Comparison of ENCODE assay signal across 37 cellular contexts in the genomic region with DNA sequence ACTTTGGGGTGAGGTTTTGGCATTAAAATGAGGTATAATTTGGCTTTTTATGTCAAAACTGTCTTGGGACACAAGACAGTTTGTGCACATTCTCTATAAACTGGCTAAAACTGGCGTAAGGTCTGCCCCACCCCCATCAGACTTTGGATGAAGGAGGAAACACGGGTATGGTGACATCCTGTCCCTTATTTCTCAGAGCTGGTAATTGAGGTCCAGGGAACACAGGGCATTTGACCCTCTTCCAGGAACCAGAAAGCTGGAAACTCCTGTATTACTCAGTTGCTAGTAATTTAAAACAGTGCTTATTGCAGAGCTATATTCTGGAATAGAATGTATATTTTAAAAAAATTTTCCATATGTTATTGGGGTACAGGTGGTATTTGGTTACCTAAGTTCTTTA.
A peak's percentile ranks its signal among the peaks of the same experiment; 100 is the strongest.
DNase-seq lines count a peak whose midpoint lies in the region; ATAC-seq, FAIRE-seq and TF ChIP-seq lines count a peak whose summit lies in the region.
"Had no signal": no experiment of that assay in that cellular context is flagged by ENCODE, and none has a peak within 500 bp of the region (broad histone marks: within the 10 kb centered on the region; RNA-seq: fewer than 3 reads in every experiment).

No MANE protein-coding gene starts in this region.

- H3K27me3 ChIP-seq in liver (ENCODE audit: control insufficient read depth in 4 of 4, insufficient read depth in 4 of 4, low read length in 3 of 4): no peaks in the 10 kb centered on the region
- no peaks in the 10 kb centered on the region for H3K27me3 ChIP-seq in HepG2 (ENCODE audit: control insufficient read depth in 1 of 2, insufficient read depth in 2 of 2, low read length in 2 of 2)
- no peaks in the 10 kb centered on the region for H3K27me3 ChIP-seq in astrocyte (ENCODE audit: insufficient read depth, low read length)
- H3K27me3 ChIP-seq in right lobe of liver: no peaks in the 10 kb centered on the region
- H3K27me3 ChIP-seq: BE2C had no signal

- H2AFZ ChIP-seq in HepG2 (ENCODE audit: low read length) (no peak overlapping the region), astrocyte (ENCODE audit: low read depth, low read length) (no peak overlapping the region)

- FAIRE-seq in HepG2 (lab: Jason Lieb, UNC) (no peak), astrocyte (lab: Jason Lieb, UNC) (peak; percentile 74)
- FAIRE-seq: A204.1, A549, D721Med had no signal

- H3K79me2 ChIP-seq in HepG2 (ENCODE audit: insufficient read depth, low read length) (no peaks in the 10 kb centered on the region), astrocyte (ENCODE audit: insufficient read depth, low read length) (no peaks in the 10 kb centered on the region)

- H3K9me3 Mint-ChIP-seq in astrocyte (ENCODE audit: unreplicated experiment): no peaks in the 10 kb centered on the region
- H3K9me3 Mint-ChIP-seq: CD4-positive, alpha-beta memory T cell; CD4-positive, alpha-beta T cell; CD8-positive, alpha-beta memory T cell; CD8-positive, alpha-beta T cell had no signal

- peaks cover 6 to 46% (median 30%) of the 10 kb centered on the region in 4 donors for H3K4me1 ChIP-seq in liver (ENCODE audit: control insufficient read depth in 4 of 4, insufficient read depth in 4 of 4, low read length in 3 of 4)
- no peaks in the 10 kb centered on the region for H3K4me1 ChIP-seq in HepG2 (ENCODE audit: insufficient read depth, low read length)
- H3K4me1 ChIP-seq in astrocyte (ENCODE audit: insufficient read depth, low read length): no peaks in the 10 kb centered on the region
- H3K4me1 ChIP-seq in right lobe of liver: peaks cover 0 to 21% (median 9%) of the 10 kb centered on the region in 4 donors
- H3K4me1 ChIP-seq: A549, BE2C, Caco-2 had no signal

- H3K27me3 Mint-ChIP-seq in astrocyte (ENCODE audit: low read depth, unreplicated experiment): no peaks in the 10 kb centered on the region
- H3K27me3 Mint-ChIP-seq: B cell; CD4-positive, alpha-beta memory T cell; CD4-positive, alpha-beta T cell had no signal

- WGBS in liver: 28% methylated on average over 2 of the region's 2 CpGs
- WGBS in HepG2 (ENCODE audit: low lambda C conversion rate): 50% methylated on average over 2 of the region's 2 CpGs
- WGBS in right lobe of liver (ENCODE audit: insufficient coverage, low coverage, low lambda C conversion rate, missing lambda C conversion rate): 37% methylated on average over 2 of the region's 2 CpGs

- CTCF ChIA-PET in HepG2 (lab: Yijun Ruan, JAX; ENCODE audit: low intra/inter-chr PET ratio, low total read pairs): no interaction called here

- TF ChIP-seq POLR2A in HepG2 (IDR thresholded peaks at IDR 0.05; ENCODE audit: insufficient read depth in 1 of 2, low read depth in 2 of 2, low read length in 2 of 2) (no peak), right lobe of liver (IDR thresholded peaks at IDR 0.05) (no peak)

- H3K27ac Mint-ChIP-seq in astrocyte (ENCODE audit: unreplicated experiment): no peak overlapping the region
- H3K27ac Mint-ChIP-seq: B cell; CD14-positive monocyte; CD4-positive, alpha-beta memory T cell; CD4-positive, alpha-beta T cell; CD4-positive, CD25-positive, alpha-beta regulatory T cell; CD8-positive, alpha-beta memory T cell; CD8-positive, alpha-beta T cell had no signal

- H3K4me3 ChIP-seq in liver (ENCODE audit: low read depth in 1 of 3, low read length in 3 of 3) (no peak overlapping the region), HepG2 (replicated peaks in 1 of 3; ENCODE audit: insufficient read depth in 1 of 3, low read depth in 2 of 3, low read length in 3 of 3) (no peak overlapping the region), astrocyte (ENCODE audit: insufficient read depth, low read depth, low read length) (no peak overlapping the region), right lobe of liver (peak overlapping the region in 2 of 3 donors; percentile 6 to 7)
- H3K4me3 ChIP-seq: A549; BLaER1; BLaER1 treated with 17β-estradiol and CSF1 and Interleukin-3, amounts not matched to agents 10 nM and 100 nM had no signal

- H3K4me2 ChIP-seq in HepG2 (ENCODE audit: low read depth, low read length) (no peak overlapping the region), astrocyte (ENCODE audit: low read length) (no peak overlapping the region)
- H3K4me2 ChIP-seq: A549; BLaER1; BLaER1 treated with 17β-estradiol and CSF1 and Interleukin-3, amounts not matched to agents 10 nM and 100 nM had no signal

- H3K27ac ChIP-seq in liver (ENCODE audit: low read depth in 1 of 2, low read length in 2 of 2): peak overlapping the region in 1 of 2 donors; percentile 25
- no peak overlapping the region for H3K27ac ChIP-seq in HepG2 (ENCODE audit: extremely low read length, insufficient read depth, low read length)
- no peak overlapping the region for H3K27ac ChIP-seq in astrocyte (ENCODE audit: low read depth, low read length)
- peak overlapping the region in 1 of 3 donors; percentile 20 for H3K27ac ChIP-seq in right lobe of liver
- H3K27ac ChIP-seq: 22Rv1; A549; BLaER1; BLaER1 treated with 17β-estradiol and CSF1 and Interleukin-3, amounts not matched to agents 10 nM and 100 nM; C4-2B had no signal

- DNase-seq in HepG2 (ENCODE audit: low spot score): no peak
- no peak for DNase-seq in astrocyte (ENCODE audit: low read depth)
- DNase-seq in left lobe of liver (ENCODE audit: low spot score): peak; percentile 50
- peak in 1 of 3 donors; percentile 53 for DNase-seq in right lobe of liver
- DNase-seq in GM19238 (ENCODE audit: insufficient read length, low spot score): no peak
- DNase-seq: 8988T; ACHN; AML-193; BE2C; C1 segment of cervical spinal cord; Caco-2; Calu3; CD4-positive, alpha-beta memory T cell; CD4-positive, alpha-beta T cell; CD4-positive, CD25-positive, alpha-beta regulatory T cell; CD8-positive, alpha-beta memory T cell; CD8-positive, alpha-beta T cell; COR-L47; DMS 273 treated with DMSO at 0.1 percent for 48 hours; DMS153; DMS53; DMS79; DMS79 treated with DMSO at 0.1 percent for 48 hours; DND-41; EL had no signal

- H3K4me1 Mint-ChIP-seq in astrocyte (ENCODE audit: low read depth, unreplicated experiment): no peaks in the 10 kb centered on the region
- H3K4me1 Mint-ChIP-seq: B cell; CD14-positive monocyte; CD4-positive, alpha-beta memory T cell; CD4-positive, CD25-positive, alpha-beta regulatory T cell; CD8-positive, alpha-beta memory T cell had no signal

- no peaks in the 10 kb centered on the region for H3K36me3 ChIP-seq in liver (ENCODE audit: control insufficient read depth in 4 of 4, insufficient read depth in 3 of 4, low read depth in 1 of 4, low read length in 3 of 4)
- H3K36me3 ChIP-seq in HepG2 (replicated peaks in 1 of 2; ENCODE audit: control insufficient read depth in 1 of 2, insufficient read depth in 2 of 2, low read length in 2 of 2): no peaks in the 10 kb centered on the region
- no peaks in the 10 kb centered on the region for H3K36me3 ChIP-seq in astrocyte (ENCODE audit: insufficient read depth, low read length)
- no peaks in the 10 kb centered on the region for H3K36me3 ChIP-seq in right lobe of liver
- H3K36me3 ChIP-seq: BE2C; BLaER1; BLaER1 treated with 17β-estradiol and CSF1 and Interleukin-3, amounts not matched to agents 10 nM and 100 nM had no signal

- BruUV-seq in HepG2 (replicated peaks; lab: Mats Ljungman, UMichigan): no TSS peak

- TF ChIP-seq CTCF in liver (IDR thresholded peaks at IDR 0.05; ENCODE audit: low read depth, low read length, missing input control) (no peak), HepG2 (CRISPR knock-in tag; IDR thresholded peaks at IDR 0.05) (no peak), astrocyte (IDR thresholded peaks at IDR 0.05; ENCODE audit: insufficient read depth, low read depth, low read length) (no peak), right lobe of liver (IDR thresholded peaks at IDR 0.05) (no peak)

- TF ChIP-seq EP300 in HepG2 (IDR thresholded peaks at IDR 0.05; ENCODE audit: low read depth in 2 of 2, low read length in 2 of 2): no peak
- no peak for TF ChIP-seq EP300 in HepG2 (CRISPR knock-in tag; IDR thresholded peaks at IDR 0.05; ENCODE audit: borderline replicate concordance)

- H3K9me3 ChIP-seq in liver (ENCODE audit: control insufficient read depth in 4 of 4, low read length in 3 of 4): no peaks in the 10 kb centered on the region
- no peaks in the 10 kb centered on the region for H3K9me3 ChIP-seq in HepG2 (ENCODE audit: low read length)
- no peaks in the 10 kb centered on the region for H3K9me3 ChIP-seq in astrocyte (ENCODE audit: insufficient read depth, low read depth, low read length)
- H3K9me3 ChIP-seq in right lobe of liver: no peaks in the 10 kb centered on the region
- H3K9me3 ChIP-seq: A549, BE2C, BLaER1, Caco-2 had no signal

- in situ Hi-C loops in HepG2 (cut with HindIII; ENCODE audit: extremely low pct_ligation_motif_present, low pct_unique_long_range_greater_than_20kb): no loop called here

- no peaks in the 10 kb centered on the region for H3K36me3 Mint-ChIP-seq in astrocyte (ENCODE audit: low read depth, unreplicated experiment)
- H3K36me3 Mint-ChIP-seq: CD14-positive monocyte; CD4-positive, alpha-beta memory T cell; CD4-positive, CD25-positive, alpha-beta regulatory T cell; CD8-positive, alpha-beta memory T cell; CD8-positive, alpha-beta T cell had no signal

- intact Hi-C loops in HepG2 (cut with micrococcal nuclease; ENCODE audit: unreplicated experiment) (no loop called here), right lobe of liver (cut with DNase I) (no loop called here)

- H4K20me1 ChIP-seq in HepG2 (ENCODE audit: insufficient read depth, low read length) (no peaks in the 10 kb centered on the region), astrocyte (ENCODE audit: insufficient read depth, low read length) (no peaks in the 10 kb centered on the region)
- H4K20me1 ChIP-seq: BLaER1 had no signal

- ATAC-seq in HepG2 (no peak), left lobe of liver (peak; percentile 71), right lobe of liver (peak; percentile 41 to 82 (median 66)), GM21526 (IDR thresholded peaks at IDR 0.05; ENCODE audit: low FRiP score, unreplicated experiment) (no peak), GM19463 (IDR thresholded peaks at IDR 0.05; ENCODE audit: unreplicated experiment) (no peak)
- ATAC-seq: A549; CD8-positive, alpha-beta T cell had no signal

- no peak overlapping the region for H3K4me3 Mint-ChIP-seq in astrocyte (ENCODE audit: unreplicated experiment)
- H3K4me3 Mint-ChIP-seq: B cell; CD14-positive monocyte; CD4-positive, alpha-beta memory T cell; CD4-positive, alpha-beta T cell; CD4-positive, CD25-positive, alpha-beta regulatory T cell; CD8-positive, alpha-beta memory T cell; CD8-positive, alpha-beta T cell had no signal

- H3K9ac ChIP-seq in liver (ENCODE audit: low read depth in 1 of 2, low read length in 2 of 2) (no peak overlapping the region), HepG2 (ENCODE audit: insufficient read depth, low read depth, low read length) (no peak overlapping the region), astrocyte (ENCODE audit: low read length) (no peak overlapping the region)
- H3K9ac ChIP-seq: BLaER1; BLaER1 treated with 17β-estradiol and CSF1 and Interleukin-3, amounts not matched to agents 10 nM and 100 nM had no signal

- POLR2A ChIA-PET in HepG2 (lab: Yijun Ruan, JAX): no interaction called here

- no peak for TF ChIP-seq RAD21 in liver (IDR thresholded peaks at IDR 0.05)
- TF ChIP-seq RAD21 in HepG2 (CRISPR knock-in tag; IDR thresholded peaks at IDR 0.05): no peak

TF ChIP-seq in liver, 16 proteins besides CTCF, POLR2A, EP300 and RAD21 (continues in another document):
- TF ChIP-seq HNF4A (conservative IDR thresholded peaks at IDR 0.05): peak in 1 of 2 donors; percentile 41

TF ChIP-seq in HepG2, 621 proteins besides CTCF, POLR2A, EP300 and RAD21 (continues in another document):
- TF ChIP-seq MTA1 (CRISPR knock-in tag; IDR thresholded peaks at IDR 0.05; ENCODE audit: borderline replicate concordance) (no peak), MTF1 (CRISPR knock-in tag; IDR thresholded peaks at IDR 0.05) (no peak)

Comparison
In these comparisons a context has a peak if more than half of its experiments do, and no peak if none do; other contexts are left out.
1. H3K4me3 ChIP-seq: peak in right lobe of liver (2 of 3); none in liver (0 of 3), HepG2 (0 of 3) and astrocyte (single experiment).
2. ATAC-seq: peak in left lobe of liver (single experiment) and right lobe of liver (4 of 4); none in HepG2 (single experiment), GM21526 (single experiment) and GM19463 (single experiment).